17 cellular contexts compared by ENCODE assay signal in the genomic region with DNA sequence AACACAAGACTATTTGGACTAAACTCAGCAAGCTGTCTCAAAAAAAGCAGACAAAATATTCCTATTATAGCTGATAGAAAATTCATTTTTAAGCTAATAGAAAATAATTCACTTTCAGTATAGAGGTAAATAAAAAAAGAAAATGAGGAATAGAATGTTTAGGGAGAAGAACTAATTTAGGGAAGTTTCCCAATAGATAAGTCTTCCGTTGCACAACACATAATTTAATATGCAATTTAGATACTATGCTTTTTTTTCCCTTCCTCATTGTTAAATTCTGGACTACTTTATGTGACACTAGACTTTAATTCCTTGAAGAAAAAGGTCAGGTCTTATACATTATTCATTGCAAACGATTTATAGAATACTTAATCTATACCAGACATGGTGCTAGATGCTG.
"Had no signal": no experiment of that assay in that cellular context is flagged by ENCODE, and none has a peak within 500 bp of the region (broad histone marks: within the 10 kb centered on the region; RNA-seq: fewer than 3 reads in every experiment).

No MANE protein-coding gene starts in this region.

- H3K27me3 Mint-ChIP-seq: activated B cell treated with CpG ODN at 0.5 μM for 24 hours; activated naive CD8-positive, alpha-beta T cell treated with anti-CD3 and anti-CD28 coated beads, Interleukin-2, amount 10 ng/mL, durations not matched to agents 7 days and 5 days; naive thymus-derived CD8-positive, alpha-beta T cell had no signal

- H3K4me1 ChIP-seq: upper lobe of right lung had no signal

- H2AFZ ChIP-seq: parathyroid adenoma had no signal

- H3K4me3 ChIP-seq: esophagus squamous epithelium, left ventricle myocardium inferior, sigmoid colon, spleen, thoracic aorta, upper lobe of right lung had no signal

- H3K9me3 ChIP-seq: esophagus squamous epithelium, left ventricle myocardium inferior, sigmoid colon, thoracic aorta, upper lobe of right lung had no signal

- H3K9ac ChIP-seq: parathyroid adenoma had no signal

- H3K27ac Mint-ChIP-seq: activated CD8-positive, alpha-beta T cell treated with anti-CD3 and anti-CD28 coated beads, Interleukin-2, amount 10 ng/mL, durations not matched to agents 7 days and 5 days; activated naive CD8-positive, alpha-beta T cell treated with anti-CD3 and anti-CD28 coated beads, Interleukin-2, amount 10 ng/mL, durations not matched to agents 7 days and 5 days; naive thymus-derived CD8-positive, alpha-beta T cell had no signal

- FAIRE-seq: endothelial cell of umbilical vein, kidney had no signal

- H3K9me3 Mint-ChIP-seq: activated naive CD8-positive, alpha-beta T cell treated with anti-CD3 and anti-CD28 coated beads, Interleukin-2, amount 10 ng/mL, durations not matched to agents 7 days and 5 days had no signal

- DNase-seq: activated B cell treated with CpG ODN at 0.5 μM for 24 hours; activated CD4-positive, alpha-beta T cell treated with anti-CD3 and anti-CD28 coated beads for 48 hours; activated CD8-positive, alpha-beta memory T cell treated with anti-CD3 and anti-CD28 coated beads, Interleukin-2, amount 50 U/mL, for 4 hours; activated CD8-positive, alpha-beta T cell treated with anti-CD3 and anti-CD28 coated beads, Interleukin-2, amount 10 ng/mL, durations not matched to agents 7 days and 5 days; activated naive CD8-positive, alpha-beta T cell treated with anti-CD3 and anti-CD28 coated beads, Interleukin-2, amount 10 ng/mL, durations not matched to agents 7 days and 5 days; cerebellar nuclear complex; effector CD8-positive, alpha-beta T cell; esophagus squamous epithelium; kidney; left ventricle myocardium inferior; naive thymus-derived CD8-positive, alpha-beta T cell; sigmoid colon; spleen; upper lobe of right lung had no signal

- ATAC-seq: activated CD8-positive, alpha-beta T cell treated with anti-CD3 and anti-CD28 coated beads, Interleukin-2, amount 10 ng/mL, durations not matched to agents 7 days and 5 days; naive thymus-derived CD8-positive, alpha-beta T cell; upper lobe of right lung had no signal

- H3K27ac ChIP-seq: esophagus squamous epithelium, left ventricle myocardium inferior, sigmoid colon, thoracic aorta, upper lobe of right lung had no signal

- H3K4me3 Mint-ChIP-seq: activated B cell treated with CpG ODN at 0.5 μM for 24 hours; activated CD8-positive, alpha-beta T cell treated with anti-CD3 and anti-CD28 coated beads, Interleukin-2, amount 10 ng/mL, durations not matched to agents 7 days and 5 days; activated naive CD8-positive, alpha-beta T cell treated with anti-CD3 and anti-CD28 coated beads, Interleukin-2, amount 10 ng/mL, durations not matched to agents 7 days and 5 days; naive thymus-derived CD8-positive, alpha-beta T cell had no signal

- H3K27me3 ChIP-seq: esophagus squamous epithelium, sigmoid colon, spleen, upper lobe of right lung had no signal
